23 cellular contexts compared by ENCODE assay signal in the genomic region with DNA sequence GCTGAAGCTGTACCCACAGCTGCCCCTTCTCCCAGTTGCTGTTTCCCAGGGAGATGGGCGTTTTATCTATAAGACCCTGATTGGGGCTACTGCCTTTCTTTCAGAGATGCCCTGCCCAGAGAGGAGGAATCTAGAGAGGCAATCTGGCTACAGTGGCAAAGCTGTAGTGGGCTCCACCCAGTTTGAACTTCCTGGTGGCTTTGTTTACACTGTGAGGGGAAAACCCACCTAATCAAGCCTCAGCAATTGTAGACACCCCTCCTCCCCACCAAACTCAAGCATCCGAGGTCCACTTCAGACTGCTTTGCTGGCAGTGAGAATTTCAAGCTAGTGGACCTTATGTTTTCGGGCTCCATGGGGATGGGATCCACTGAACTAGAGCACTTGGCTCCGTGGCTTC.
"Had no signal": no experiment of that assay in that cellular context is flagged by ENCODE, and none has a peak within 500 bp of the region (broad histone marks: within the 10 kb centered on the region; RNA-seq: fewer than 3 reads in every experiment).

No MANE protein-coding gene starts in this region.

- H3K27ac ChIP-seq: KMS-11, SJSA1, SK-N-MC had no signal

- ATAC-seq: HepG2, K562 had no signal

- H3K27ac Mint-ChIP-seq: IgD-negative memory B cell had no signal

- H3K27me3 ChIP-seq: SJSA1 had no signal

- H3K4me3 ChIP-seq: K562, SJSA1, SK-N-MC had no signal

- H3K4me1 ChIP-seq: SJSA1 had no signal

- H3K36me3 ChIP-seq: SJSA1 had no signal

- H3K27me3 Mint-ChIP-seq: IgD-negative memory B cell had no signal

- H3K9ac ChIP-seq: KMS-11 had no signal

- H3K4me2 ChIP-seq: KMS-11 had no signal

- DNase-seq: Kasumi-1, MM.1S, NCI-H1092 treated with DMSO at 0.1 percent for 48 hours, NCI-H1436, NCI-H187, NCI-H2029, NCI-H2081 treated with DMSO at 0.1 percent for 48 hours, NCI-H2171, NCI-H226, NCI-H446, NCI-H510A, NCI-H524 treated with DMSO at 0.1 percent for 48 hours, NCI-H69, NCI-H774, Right ventricle myocardium superior, RPMI8226, SIG-M5 had no signal

- H3K9me3 ChIP-seq: SJSA1 had no signal
